20 cellular contexts compared by ENCODE assay signal in the genomic region with DNA sequence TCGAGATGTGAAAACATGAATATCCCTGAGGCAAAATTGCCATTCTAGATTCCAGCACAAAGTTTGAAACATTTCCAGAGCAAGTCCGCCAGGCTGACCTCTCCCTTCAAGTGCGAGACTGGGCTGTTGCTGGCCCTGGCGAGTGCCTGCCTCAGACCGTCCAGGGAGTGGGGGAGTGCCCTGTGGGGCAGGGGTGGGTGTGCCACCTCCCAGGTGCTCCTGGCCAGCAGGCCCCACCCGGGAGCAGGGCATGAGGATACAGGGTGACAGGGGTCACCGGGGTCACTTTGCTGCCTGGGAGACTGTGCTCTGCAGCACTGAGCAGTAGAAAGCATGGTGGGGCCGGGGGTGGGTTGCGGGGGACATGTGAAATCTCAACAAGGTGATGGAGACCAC.
A peak's percentile ranks its signal among the peaks of the same experiment; 100 is the strongest.
DNase-seq lines count a peak whose midpoint lies in the region; ATAC-seq and TF ChIP-seq lines count a peak whose summit lies in the region.
"Had no signal": no experiment of that assay in that cellular context is flagged by ENCODE, and none has a peak within 500 bp of the region (broad histone marks: within the 10 kb centered on the region; RNA-seq: fewer than 3 reads in every experiment).

No MANE protein-coding gene starts in this region.

- no peak for TF ChIP-seq POLR2A in right lobe of liver (IDR thresholded peaks at IDR 0.05)
- TF ChIP-seq POLR2A in stomach (IDR thresholded peaks at IDR 0.05) = no peak
- no peak for TF ChIP-seq POLR2A in esophagus muscularis mucosa (IDR thresholded peaks at IDR 0.05; ENCODE audit: low read depth)

- ATAC-seq in right lobe of liver (peak; percentile 32 to 67 (median 46)), GM21717 (IDR thresholded peaks at IDR 0.05; ENCODE audit: unreplicated experiment) (no peak)
- ATAC-seq: activated CD4-positive, alpha-beta T cell treated with anti-CD3 and anti-CD28 coated beads for 36 hours; gastrocnemius medialis; GM12878; T-helper 17 cell had no signal

- no peaks in the 10 kb centered on the region for H3K27me3 ChIP-seq in ascending aorta
- no peaks in the 10 kb centered on the region for H3K27me3 ChIP-seq in right lobe of liver
- no peaks in the 10 kb centered on the region for H3K27me3 ChIP-seq in stomach
- H3K27me3 ChIP-seq in esophagus muscularis mucosa = no peaks in the 10 kb centered on the region
- H3K27me3 ChIP-seq: gastrocnemius medialis, neural progenitor cell had no signal

- H3K4me3 ChIP-seq in ascending aorta (no peak overlapping the region), right lobe of liver (no peak overlapping the region), stomach (no peak overlapping the region), esophagus muscularis mucosa (no peak overlapping the region)
- H3K4me3 ChIP-seq: gastrocnemius medialis, GM12878, neural progenitor cell, SK-N-MC had no signal

- no peaks in the 10 kb centered on the region for H3K36me3 ChIP-seq in ascending aorta
- H3K36me3 ChIP-seq in right lobe of liver = no peaks in the 10 kb centered on the region
- no peaks in the 10 kb centered on the region for H3K36me3 ChIP-seq in stomach
- H3K36me3 ChIP-seq in esophagus muscularis mucosa = no peaks in the 10 kb centered on the region
- H3K36me3 ChIP-seq: gastrocnemius medialis, neural progenitor cell had no signal

- no peak for DNase-seq in ascending aorta (ENCODE audit: low spot score in 2 of 2)
- DNase-seq in right lobe of liver = peak in 1 of 3 donors; percentile 67
- no peak for DNase-seq in stomach
- no peak for DNase-seq in SKM-1 treated with dmso at 0.1 percent for 144 hours (lab: John Stamatoyannopoulos, UW; ENCODE audit: unreplicated experiment)
- no peak for DNase-seq in KG1 (lab: John Stamatoyannopoulos, UW)
- no peak for DNase-seq in esophagus muscularis mucosa (ENCODE audit: extremely low spot score)
- DNase-seq: activated CD4-positive, alpha-beta T cell treated with anti-CD3 and anti-CD28 coated beads for 36 hours; activated gamma-delta T cell; DND-41; effector memory CD4-positive, alpha-beta T cell; gastrocnemius medialis; NCI-H146; NCI-H510A treated with DMSO at 0.1 percent for 48 hours; stimulated activated CD4-positive, alpha-beta T cell treated with anti-CD3 and anti-CD28 coated beads, Interleukin-2, amount 100 ng/mL, for 24 hours; T-helper 17 cell had no signal

- no peaks in the 10 kb centered on the region for H3K9me3 ChIP-seq in ascending aorta
- H3K9me3 ChIP-seq in right lobe of liver = no peaks in the 10 kb centered on the region
- H3K9me3 ChIP-seq in stomach = no peaks in the 10 kb centered on the region
- no peaks in the 10 kb centered on the region for H3K9me3 ChIP-seq in esophagus muscularis mucosa
- H3K9me3 ChIP-seq: gastrocnemius medialis had no signal

- H3K4me1 ChIP-seq in ascending aorta = peaks cover 0 to 34% of the 10 kb centered on the region in 2 donors
- H3K4me1 ChIP-seq in right lobe of liver = peaks cover 0 to 24% (median 10%) of the 10 kb centered on the region in 4 donors
- peaks cover 28 to 38% (median 35%) of the 10 kb centered on the region in 4 donors for H3K4me1 ChIP-seq in stomach
- H3K4me1 ChIP-seq in esophagus muscularis mucosa = peaks cover 29 to 38% (median 36%) of the 10 kb centered on the region in 4 donors

- intact Hi-C loops in ascending aorta (cut with DNase I) (no loop called here), right lobe of liver (cut with DNase I) (no loop called here), stomach (cut with DNase I; ENCODE audit: low total_unique reads) (no loop called here), esophagus muscularis mucosa (cut with DNase I) (no loop called here)

- peak overlapping the region; percentile 56 for H3K27ac ChIP-seq in 22Rv1
- H3K27ac ChIP-seq in ascending aorta = peak overlapping the region; percentile 50 to 97
- H3K27ac ChIP-seq in right lobe of liver = no peak overlapping the region
- peak overlapping the region; percentile 22 to 67 (median 32) for H3K27ac ChIP-seq in stomach
- H3K27ac ChIP-seq in esophagus muscularis mucosa (replicated peaks in 1 of 4) = no peak overlapping the region
- H3K27ac ChIP-seq: gastrocnemius medialis, neural progenitor cell, SK-N-MC had no signal

- TF ChIP-seq EP300 in stomach (IDR thresholded peaks at IDR 0.05) = no peak
- TF ChIP-seq EP300 in esophagus muscularis mucosa (IDR thresholded peaks at IDR 0.05) = no peak

- TF ChIP-seq CTCF in 22Rv1 (IDR thresholded peaks at IDR 0.05) = no peak
- TF ChIP-seq CTCF in ascending aorta (IDR thresholded peaks at IDR 0.05) = no peak
- TF ChIP-seq CTCF in right lobe of liver (IDR thresholded peaks at IDR 0.05) = no peak
- no peak for TF ChIP-seq CTCF in stomach (IDR thresholded peaks at IDR 0.05)
- no peak for TF ChIP-seq CTCF in esophagus muscularis mucosa (IDR thresholded peaks at IDR 0.05)

- 76% methylated on average over 5 of the region's 9 CpGs for WGBS in right lobe of liver (ENCODE audit: insufficient coverage, low coverage, low lambda C conversion rate, missing lambda C conversion rate)
- WGBS in stomach, 5 donors = 62 to 90% (median 77%) methylated on average over 4 to 9 of the region's 9 CpGs
- WGBS in esophagus muscularis mucosa = 97% methylated on average over 6 of the region's 9 CpGs

Comparison
In these comparisons a context has a peak if more than half of its experiments do, and no peak if none do; other contexts are left out.
1. H3K27ac ChIP-seq: peak in 22Rv1 (single experiment), ascending aorta (2 of 2) and stomach (5 of 5); none in right lobe of liver (0 of 3) and esophagus muscularis mucosa (0 of 4).